11 cellular contexts compared by ENCODE assay signal in genomic region chr22:31296258-31296657, GRCh38. TPM values are rescaled to one million over a fixed set of nuclear protein-coding genes. Genes with fewer than 3 reads are reported as not detected.
A peak's percentile ranks its signal among the peaks of the same experiment; 100 is the strongest.
DNase-seq lines count a peak whose midpoint lies in the region; ATAC-seq and TF ChIP-seq lines count a peak whose summit lies in the region.
"Had no signal": no experiment of that assay in that cellular context is flagged by ENCODE, and none has a peak within 500 bp of the region (broad histone marks: within the 10 kb centered on the region; RNA-seq: fewer than 3 reads in every experiment).

No MANE protein-coding gene starts in this region.

- ATAC-seq in psoas muscle = peak in 1 of 4 donors; percentile 14
- no peak for ATAC-seq in HG02870 (IDR thresholded peaks at IDR 0.05; ENCODE audit: unreplicated experiment)
- ATAC-seq in WTC11 = no peak

- peaks cover 8% of the 10 kb centered on the region for H3K27me3 Mint-ChIP-seq in WTC11 (ENCODE audit: low read depth)

- H2AFZ ChIP-seq in OCI-LY3 (ENCODE audit: low read depth, low read length) = peak overlapping the region; percentile 38; the same call in 1 of the 2 replicates

- no peak overlapping the region for H3K4me3 Mint-ChIP-seq in WTC11

- 39 to 55% (median 40%) methylated on average over 4 of the region's 4 CpGs for WGBS in psoas muscle, 3 donors

- H3K27me3 ChIP-seq in OCI-LY3 (ENCODE audit: low read depth, low read length) (peaks cover 33% of the 10 kb centered on the region), psoas muscle (ENCODE audit: insufficient read depth in 3 of 3, low read length in 2 of 3) (no peaks in the 10 kb centered on the region)

- no peak overlapping the region for H3K27ac Mint-ChIP-seq in WTC11

- no peaks in the 10 kb centered on the region for H3K9me3 ChIP-seq in OCI-LY3 (ENCODE audit: insufficient read depth, low read length)
- H3K9me3 ChIP-seq in psoas muscle = no peaks in the 10 kb centered on the region

- DNase-seq in CD1c-positive myeloid dendritic cell (ENCODE audit: extremely low spot score) (peak; percentile 87), epithelial cell of esophagus (ENCODE audit: low read depth) (peak; percentile 89), psoas muscle (no peak), NK-92 (lab: John Stamatoyannopoulos, UW; ENCODE audit: unreplicated experiment) (no peak), WTC11 (ENCODE audit: low spot score) (no peak)
- no peak for DNase-seq in stimulated activated CD8-positive, alpha-beta memory T cell treated with anti-CD3 and anti-CD28 coated beads, Interleukin-4, amount 100 ng/mL, for 48 hours
- DNase-seq: mesendoderm, NCI-H446, WERI-Rb-1 had no signal

- H3K4me1 ChIP-seq in OCI-LY3 (ENCODE audit: low read length) (peaks cover 32% of the 10 kb centered on the region), psoas muscle (peaks cover 38% of the 10 kb centered on the region)

- POLR2A ChIA-PET in WTC11 (lab: Charles Lee) = no interaction called here

- intact Hi-C loops in psoas muscle (cut with DNase I) = no loop called here

- peak overlapping the region; percentile 23 for H3K4me3 ChIP-seq in OCI-LY3 (ENCODE audit: low read length)
- no peak overlapping the region for H3K4me3 ChIP-seq in epithelial cell of esophagus (ENCODE audit: low read length)
- peak overlapping the region; percentile 29 for H3K4me3 ChIP-seq in psoas muscle

- no peaks in the 10 kb centered on the region for H4K20me1 ChIP-seq in OCI-LY3 (ENCODE audit: insufficient read depth, low read length)

- H3K9ac ChIP-seq in OCI-LY3 (ENCODE audit: low read length) = no peak overlapping the region

- TF ChIP-seq CTCF in OCI-LY3 (IDR thresholded peaks at IDR 0.05; ENCODE audit: low read depth, low read length) (no peak), epithelial cell of esophagus (IDR thresholded peaks at IDR 0.05; ENCODE audit: insufficient read depth, low read depth, low read length, missing control alignments) (no peak), psoas muscle (IDR thresholded peaks at IDR 0.05) (no peak), WTC11 (IDR thresholded peaks at IDR 0.05) (no peak)

- CTCF ChIA-PET in WTC11 (lab: Charles Lee) = interaction anchor here (1.2 to 7.5 kb wide), 2 partner anchors 17 to 24 kb away, joined by 4 to 54 read pairs; no protein-coding TSS in a partner anchor

- H3K27ac ChIP-seq in OCI-LY3 (ENCODE audit: low read length) (no peak overlapping the region), psoas muscle (peak overlapping the region; percentile 62)
- H3K27ac ChIP-seq: WERI-Rb-1 had no signal

- H3K79me2 ChIP-seq in OCI-LY3 (ENCODE audit: low read length) = no peaks in the 10 kb centered on the region

- no peaks in the 10 kb centered on the region for H3K9me3 Mint-ChIP-seq in WTC11

- no peaks in the 10 kb centered on the region for H3K36me3 Mint-ChIP-seq in WTC11

- H3K4me1 Mint-ChIP-seq in WTC11 = peaks cover 20% of the 10 kb centered on the region

- H3K36me3 ChIP-seq in OCI-LY3 (replicated peaks; ENCODE audit: low read depth, low read length) (no peaks in the 10 kb centered on the region), psoas muscle (ENCODE audit: insufficient read depth in 1 of 2, low read depth in 1 of 2) (no peaks in the 10 kb centered on the region)
- H3K36me3 ChIP-seq: WERI-Rb-1 had no signal

- H3K4me2 ChIP-seq in OCI-LY3 (ENCODE audit: low read length) = peak overlapping the region; percentile 57

TF ChIP-seq in WTC11, 78 proteins besides CTCF, POLR2A, EP300 and RAD21:
- TF ChIP-seq ATF1 (CRISPR knock-in tag; IDR thresholded peaks at IDR 0.05) = no peak
- no peak for TF ChIP-seq MYBL2 (CRISPR knock-in tag; IDR thresholded peaks at IDR 0.05)
- no peak for TF ChIP-seq STAT6 (CRISPR knock-in tag; conservative IDR thresholded peaks at IDR 0.05; ENCODE audit: low read depth)
- TF ChIP-seq TP53 (CRISPR knock-in tag; IDR thresholded peaks at IDR 0.05) = no peak

RNA-seq across cellular contexts. Expression of gene PIK3IP1, which starts 4.0 kb away (rescaled TPM):
- total RNA-seq in psoas muscle = 10 to 100 TPM in 1 of 4 donors, 1 to 10 TPM in 3; 3.4 to 11.6 (median 6.3) TPM
- 10 to 100 TPM in 1 of 3 donors, 1 to 10 TPM in 2; 2.0 to 10.8 (median 8.4) TPM for polyA plus RNA-seq in psoas muscle
- 1.6 to 2.1 TPM (median 2.0 TPM) in 3 replicates for total RNA-seq in WTC11 (2021)

RNA-seq across cellular contexts. Expression of gene PATZ1, which starts 49.9 kb away (rescaled TPM):
- total RNA-seq in psoas muscle = 10 to 100 TPM in 3 of 4 donors, 1 to 10 TPM in 1; 7.4 to 14.2 (median 11.3) TPM
- polyA plus RNA-seq in psoas muscle = 1 to 10 TPM; 5.2 to 9.2 (median 7.3) TPM
- 60.5 to 72.7 TPM (median 72.6 TPM) in 3 replicates for total RNA-seq in WTC11 (2021)

Comparison
In these comparisons a context has a peak if more than half of its experiments do, and no peak if none do; other contexts are left out.
1. DNase-seq: peak in CD1c-positive myeloid dendritic cell (single experiment) and epithelial cell of esophagus (single experiment); none in psoas muscle (0 of 2), stimulated activated CD8-positive, alpha-beta memory T cell treated with anti-CD3 and anti-CD28 coated beads, Interleukin-4, amount 100 ng/mL, for 48 hours (single experiment), NK-92 (single experiment) and WTC11 (single experiment).